Comparison of ENCODE assay signal across 10 cellular contexts in the genomic region with DNA sequence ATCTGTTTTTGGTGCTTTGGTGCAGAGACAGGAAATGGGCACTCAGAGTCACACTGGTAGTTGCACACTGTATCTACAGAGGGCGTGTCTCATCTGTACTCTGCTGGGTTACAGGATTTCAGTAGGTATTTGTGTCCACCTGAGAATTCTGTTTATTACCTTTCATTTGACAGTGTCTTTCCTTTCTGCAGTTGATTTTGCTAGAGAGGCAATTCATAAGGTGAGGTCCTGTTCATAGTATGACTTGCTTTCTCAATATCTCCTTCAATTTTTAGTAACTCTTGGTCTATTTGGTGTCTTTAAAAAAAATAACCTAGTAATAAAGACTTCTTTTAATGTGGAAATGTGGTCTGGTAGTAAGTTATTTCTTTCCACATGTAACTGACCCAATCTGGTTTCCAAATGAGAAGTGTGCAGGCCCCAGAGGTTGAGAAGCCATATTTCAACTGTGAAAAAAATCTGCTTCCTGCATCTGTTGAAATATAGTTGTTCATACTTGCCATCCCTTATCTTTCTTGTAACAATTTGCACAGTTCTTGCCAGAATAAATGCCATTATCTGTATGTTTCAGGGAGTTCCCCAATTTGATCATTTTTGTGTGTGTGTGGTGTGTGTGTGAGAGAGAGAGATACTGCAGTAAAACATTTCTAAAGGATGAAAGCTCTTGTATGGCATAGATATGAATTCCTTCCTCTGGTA.
A peak's percentile ranks its signal among the peaks of the same experiment; 100 is the strongest.
DNase-seq lines count a peak whose midpoint lies in the region; ATAC-seq, FAIRE-seq and TF ChIP-seq lines count a peak whose summit lies in the region.
"Had no signal": no experiment of that assay in that cellular context is flagged by ENCODE, and none has a peak within 500 bp of the region (broad histone marks: within the 10 kb centered on the region; RNA-seq: fewer than 3 reads in every experiment).

No MANE protein-coding gene starts in this region.

- peak overlapping the region in 1 of 2 experiments; percentile 55; a peak in 2 of 4 replicates for H3K9ac ChIP-seq in K562 (ENCODE audit: insufficient read depth in 1 of 2, low read depth in 2 of 2, low read length in 2 of 2)

- H4K20me1 ChIP-seq in K562 (replicated peaks; ENCODE audit: control insufficient read depth, insufficient read depth, low read length), result no peaks in the 10 kb centered on the region

- intact Hi-C loops in K562 (cut with micrococcal nuclease), result loop anchor here (1.0 to 10.0 kb wide), 8 partner anchors 16 to 724 kb away; partner anchors contain the start of genes LEPR and LEPROT
- intact Hi-C loops in transverse colon (cut with DNase I; ENCODE audit: low total_unique reads), result loop anchor here (10.0 kb wide), 1 partner anchor 454 kb away; no protein-coding TSS in a partner anchor

- H3K27me3 ChIP-seq in K562 (ENCODE audit: control insufficient read depth in 2 of 2, insufficient read depth in 2 of 2, low read length in 2 of 2) (no peaks in the 10 kb centered on the region), transverse colon (no peaks in the 10 kb centered on the region)

- BruUV-seq in K562 (replicated peaks; lab: Mats Ljungman, UMichigan), result no TSS peak

- peaks cover 40 to 66% of the 10 kb centered on the region in 2 experiments for H3K4me1 ChIP-seq in K562 (replicated peaks in 1 of 2; ENCODE audit: control insufficient read depth in 2 of 2, insufficient read depth in 2 of 2, low read length in 2 of 2)
- peaks cover 0 to 7% (median 0%) of the 10 kb centered on the region in 4 donors for H3K4me1 ChIP-seq in transverse colon

- H3K4me2 ChIP-seq in K562 (ENCODE audit: insufficient read depth, low read length), result peak overlapping the region; percentile 10; the same call in 1 of the 2 replicates

- ATAC-seq in GM21526 (IDR thresholded peaks at IDR 0.05; ENCODE audit: low FRiP score, unreplicated experiment), result peak; percentile 73
- peak; percentile 73 for ATAC-seq in HG03460 (IDR thresholded peaks at IDR 0.05; ENCODE audit: unreplicated experiment)
- ATAC-seq in K562, result peak; percentile 61

- in situ Hi-C loops in K562 (cut with MboI) (no loop called here), transverse colon (cut with MboI; ENCODE audit: low pct_ligation_motif_present in 1 of 4, low pct_unique_long_range_greater_than_20kb in 1 of 4, low sequenced_read_pairs in 3 of 4) (loop anchor here (10.0 to 25.0 kb wide), 4 partner anchors 454 to 1006 kb away; no protein-coding TSS in a partner anchor), GM13976 (cut with MboI; ENCODE audit: low sequenced_read_pairs, unreplicated experiment) (loop anchor here (10.0 kb wide), 1 partner anchor 464 kb away; no protein-coding TSS in a partner anchor)

- H3K79me2 ChIP-seq in K562 (ENCODE audit: control insufficient read depth, insufficient read depth, low read length), result peaks cover 3% of the 10 kb centered on the region; the same call in 1 of the 3 replicates

- peak; percentile 5; a peak in 1 of 4 replicates for TF ChIP-seq RAD21 in K562 (CRISPR knock-in tag; conservative IDR thresholded peaks at IDR 0.05 in 1 of 2, IDR thresholded peaks at IDR 0.05 in 1 of 2)

- whole genome bisulfite sequencing in K562 (ENCODE audit: insufficient coverage, low coverage, missing lambda C conversion rate), result 8% methylated on average over 1 of the region's 1 CpG
- WGBS in transverse colon (ENCODE audit: low coverage in 1 of 2), 2 donors, result 30 to 38% methylated on average over 1 of the region's 1 CpG

- no peaks in the 10 kb centered on the region for H3K9me1 ChIP-seq in K562 (ENCODE audit: control insufficient read depth, insufficient read depth, low read length)

- peak; percentile 68 for FAIRE-seq in GM18507 (lab: Jason Lieb, UNC)
- FAIRE-seq in K562 (lab: Jason Lieb, UNC), result peak; percentile 75

- H3K36me3 ChIP-seq in K562 (ENCODE audit: control insufficient read depth, insufficient read depth, low read length), result peaks cover 8% of the 10 kb centered on the region; the same call in 2 of the 3 replicates
- no peaks in the 10 kb centered on the region for H3K36me3 ChIP-seq in transverse colon

- DNase-seq in GM18507 (ENCODE audit: extremely low spot score, insufficient read length, low read depth) (no peak), K562 (ENCODE audit: extremely low read depth in 1 of 4, low spot score in 3 of 4) (peak; percentile 34 to 88 (median 46)), transverse colon (no peak), inferior parietal cortex (ENCODE audit: extremely low spot score) (no peak), CD1c-positive myeloid dendritic cell (ENCODE audit: extremely low spot score) (no peak), GM13976 (ENCODE audit: low spot score) (no peak)
- DNase-seq: aorta, GOT3 had no signal

- POLR2A ChIA-PET in K562 (lab: Yijun Ruan, JAX), result interaction anchor here (0.6 to 2.1 kb wide), 9 partner anchors 9 to 191 kb away, joined by 3 to 5 read pairs (median 4); no protein-coding TSS in a partner anchor

- peak overlapping the region; percentile 86 for H3K27ac ChIP-seq in K562 (ENCODE audit: extremely low read depth, low read depth, low read length)
- H3K27ac ChIP-seq in transverse colon, result no peak overlapping the region

- no peak for TF ChIP-seq POLR2A in K562 (conservative IDR thresholded peaks at IDR 0.05)
- no peak for TF ChIP-seq POLR2A in transverse colon (IDR thresholded peaks at IDR 0.05)

- TF ChIP-seq CTCF in K562 (IDR thresholded peaks at IDR 0.05 in 2 of 3, conservative IDR thresholded peaks at IDR 0.05 in 1 of 3; ENCODE audit: insufficient read depth in 2 of 3, low read depth in 1 of 3, low read length in 3 of 3) (peak in 2 of 3 experiments; percentile 18 to 22; a peak in 1 of 6 replicates), transverse colon (IDR thresholded peaks at IDR 0.05) (peak in 1 of 5 experiments; percentile 7), GM13976 (IDR thresholded peaks at IDR 0.05; ENCODE audit: borderline replicate concordance, control extremely low read depth, extremely low read depth, insufficient read depth, missing control alignments) (no peak)

- no peaks in the 10 kb centered on the region for H3K9me3 ChIP-seq in K562 (replicated peaks; ENCODE audit: control insufficient read depth, insufficient read depth, low read depth, low read length)
- H3K9me3 ChIP-seq in transverse colon, result no peaks in the 10 kb centered on the region

- CTCF ChIA-PET in K562 (lab: Yijun Ruan, JAX; ENCODE audit: low intra/inter-chr PET ratio), result interaction anchor here (0.6 kb wide), 1 partner anchor 362 kb away, joined by 3 read pairs; no protein-coding TSS in a partner anchor

- peak overlapping the region; percentile 2; the same call in 1 of the 2 replicates for H2AFZ ChIP-seq in K562 (ENCODE audit: low read depth, low read length)

- H3K4me3 ChIP-seq in K562, result no peak overlapping the region
- no peak overlapping the region for H3K4me3 ChIP-seq in transverse colon

- TF ChIP-seq EP300 in K562 (IDR thresholded peaks at IDR 0.05; ENCODE audit: low read length), result peak; percentile 98
- TF ChIP-seq EP300 in transverse colon (IDR thresholded peaks at IDR 0.05; ENCODE audit: low read depth), result no peak

TF ChIP-seq in K562, 482 proteins besides CTCF, POLR2A, EP300 and RAD21 (continues in another document):
- TF ChIP-seq HLTF (IDR thresholded peaks at IDR 0.05) (peak; percentile 90; the same call in 1 of the 2 replicates), FOSL1 (tag; conservative IDR thresholded peaks at IDR 0.05) (no peak; the same call in 1 of the 2 replicates), FOXK1 (CRISPR knock-in tag; IDR thresholded peaks at IDR 0.05; ENCODE audit: borderline replicate concordance) (no peak), RBM14 (IDR thresholded peaks at IDR 0.05; ENCODE audit: borderline replicate concordance, insufficient read depth, low read depth, low read length) (no peak), PML (IDR thresholded peaks at IDR 0.05; ENCODE audit: low read length) (peak; percentile 97), KDM1A (IDR thresholded peaks at IDR 0.05) (peak; percentile 96 to 98), FUS (optimal IDR thresholded peaks at IDR 0.05; ENCODE audit: low read depth, low read length) (no peak), MYBL2 (IDR thresholded peaks at IDR 0.05; ENCODE audit: low read depth) (no peak), MYBL2 (CRISPR knock-in tag; IDR thresholded peaks at IDR 0.05; ENCODE audit: borderline replicate concordance) (no peak), CBFA2T3 (IDR thresholded peaks at IDR 0.05) (peak; percentile 100), RBM17 (IDR thresholded peaks at IDR 0.05; ENCODE audit: borderline replicate concordance, low read depth, low read length) (no peak), CBX1 (IDR thresholded peaks at IDR 0.05; ENCODE audit: low read depth) (no peak), JUN (IDR thresholded peaks at IDR 0.05; ENCODE audit: borderline replicate concordance, low read depth, low read length) (no peak), JUN (CRISPR knock-in tag; IDR thresholded peaks at IDR 0.05; ENCODE audit: borderline replicate concordance) (no peak)
- TF ChIP-seq, protein P1, sequence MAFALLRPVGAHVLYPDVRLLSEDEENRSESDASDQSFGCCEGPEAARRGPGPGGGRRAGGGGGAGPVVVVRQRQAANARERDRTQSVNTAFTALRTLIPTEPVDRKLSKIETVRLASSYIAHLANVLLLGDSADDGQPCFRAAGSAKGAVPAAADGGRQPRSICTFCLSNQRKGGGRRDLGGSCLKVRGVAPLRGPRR (CRISPR knock-in tag; IDR thresholded peaks at IDR 0.05), result no peak
- TF ChIP-seq, protein P2, sequence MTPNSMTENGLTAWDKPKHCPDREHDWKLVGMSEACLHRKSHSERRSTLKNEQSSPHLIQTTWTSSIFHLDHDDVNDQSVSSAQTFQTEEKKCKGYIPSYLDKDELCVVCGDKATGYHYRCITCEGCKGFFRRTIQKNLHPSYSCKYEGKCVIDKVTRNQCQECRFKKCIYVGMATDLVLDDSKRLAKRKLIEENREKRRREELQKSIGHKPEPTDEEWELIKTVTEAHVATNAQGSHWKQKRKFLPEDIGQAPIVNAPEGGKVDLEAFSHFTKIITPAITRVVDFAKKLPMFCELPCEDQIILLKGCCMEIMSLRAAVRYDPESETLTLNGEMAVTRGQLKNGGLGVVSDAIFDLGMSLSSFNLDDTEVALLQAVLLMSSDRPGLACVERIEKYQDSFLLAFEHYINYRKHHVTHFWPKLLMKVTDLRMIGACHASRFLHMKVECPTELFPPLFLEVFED (CRISPR knock-in tag; conservative IDR thresholded peaks at IDR 0.05), result no peak
- TF ChIP-seq, protein P3, sequence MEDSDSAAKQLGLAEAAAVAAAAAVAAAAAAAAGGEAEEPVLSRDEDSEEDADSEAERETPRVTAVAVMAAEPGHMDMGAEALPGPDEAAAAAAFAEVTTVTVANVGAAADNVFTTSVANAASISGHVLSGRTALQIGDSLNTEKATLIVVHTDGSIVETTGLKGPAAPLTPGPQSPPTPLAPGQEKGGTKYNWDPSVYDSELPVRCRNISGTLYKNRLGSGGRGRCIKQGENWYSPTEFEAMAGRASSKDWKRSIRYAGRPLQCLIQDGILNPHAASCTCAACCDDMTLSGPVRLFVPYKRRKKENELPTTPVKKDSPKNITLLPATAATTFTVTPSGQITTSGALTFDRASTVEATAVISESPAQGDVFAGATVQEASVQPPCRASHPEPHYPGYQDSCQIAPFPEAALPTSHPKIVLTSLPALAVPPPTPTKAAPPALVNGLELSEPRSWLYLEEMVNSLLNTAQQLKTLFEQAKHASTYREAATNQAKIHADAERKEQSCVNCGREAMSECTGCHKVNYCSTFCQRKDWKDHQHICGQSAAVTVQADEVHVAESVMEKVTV (CRISPR knock-in tag; IDR thresholded peaks at IDR 0.05), result no peak

Comparison
In these comparisons a context has a peak if more than half of its experiments do, and no peak if none do; other contexts are left out.
1. DNase-seq: peak in K562 (4 of 4); none in GM18507 (single experiment), transverse colon (single experiment), inferior parietal cortex (single experiment), CD1c-positive myeloid dendritic cell (single experiment) and GM13976 (single experiment).
2. Peak in every context shown above with its lines, with median percentiles within 50 percentile points of each other: ATAC-seq.